Comparison of ENCODE assay signal across 8 cellular contexts in the genomic region with DNA sequence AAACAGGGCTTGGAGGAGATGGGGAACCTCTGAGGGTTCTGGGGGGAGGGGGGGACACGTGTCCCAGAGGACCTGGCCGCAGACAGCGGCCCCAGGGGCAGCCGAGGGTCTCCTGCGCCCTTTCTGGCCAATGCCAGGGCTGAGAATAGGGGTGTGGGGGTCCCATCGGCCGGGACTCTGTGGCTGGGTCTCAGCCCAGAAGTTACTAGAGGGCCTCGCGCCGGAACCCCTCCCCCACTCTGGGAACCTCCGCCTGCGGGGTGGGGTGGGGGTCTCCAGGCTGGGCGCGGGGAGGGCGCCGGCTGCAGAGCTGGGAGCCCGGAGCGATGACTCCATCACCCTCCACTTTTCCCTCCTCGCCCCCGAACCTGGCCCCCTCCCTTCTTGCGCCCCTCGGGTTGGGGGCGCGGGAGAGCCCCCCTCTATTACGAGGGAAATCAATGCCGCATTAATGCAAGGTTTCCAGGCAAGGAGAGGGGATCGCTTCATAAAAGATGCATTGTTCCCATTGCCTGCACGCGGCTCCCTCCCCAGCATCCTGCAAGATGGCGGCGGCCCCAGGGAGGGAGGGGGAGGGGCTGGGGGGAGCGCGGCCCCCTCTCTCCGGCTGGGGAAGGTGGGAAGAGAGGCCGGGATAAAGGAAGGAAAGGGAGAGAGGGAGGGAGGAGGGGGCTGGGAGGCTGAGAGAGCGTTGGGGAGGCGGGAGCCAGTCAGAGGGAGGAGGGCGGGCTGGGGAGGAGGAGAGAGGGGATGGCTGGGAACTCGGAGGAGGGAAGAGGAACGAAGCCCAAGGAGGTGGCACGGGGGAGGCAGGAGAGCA.
DNase-seq lines count a peak whose midpoint lies in the region; ATAC-seq and TF ChIP-seq lines count a peak whose summit lies in the region.
"Not testable (repeated sequence)": the region's sequence is repeated elsewhere in the genome, so short reads cannot be mapped to it uniquely, and the experiment has no call there.

No MANE protein-coding gene starts in this region.

- DNase-seq in Caki2 (ENCODE audit: low read depth) (peak; percentile 63), M059J (ENCODE audit: low read depth) (peak; percentile 79), PC-3 (peak; percentile 45), endodermal cell (peak; percentile 96), nucleus accumbens (lab: John Stamatoyannopoulos, UW) (peak in 46 of 56 donors; percentile 5 to 85 (median 47))
- DNase-seq in activated naive CD4-positive, alpha-beta T cell treated with anti-CD3 and anti-CD28 coated beads, Interleukin-2, amount 10 ng/mL, durations not matched to agents 7 days and 5 days; thoracic aorta (ENCODE audit: low spot score): not testable (repeated sequence)

- POLR2A ChIA-PET in PC-3 (lab: Charles Lee; ENCODE audit: unreplicated experiment) = not testable (repeated sequence)

- peak overlapping the region; percentile 31 for H3K4me3 Mint-ChIP-seq in activated naive CD4-positive, alpha-beta T cell treated with anti-CD3 and anti-CD28 coated beads, Interleukin-2, amount 10 ng/mL, durations not matched to agents 7 days and 5 days
- H3K4me3 Mint-ChIP-seq in endodermal cell = peak overlapping the region; percentile 56

- H3K27me3 Mint-ChIP-seq in activated naive CD4-positive, alpha-beta T cell treated with anti-CD3 and anti-CD28 coated beads, Interleukin-2, amount 10 ng/mL, durations not matched to agents 7 days and 5 days; endodermal cell (ENCODE audit: insufficient read depth): not testable (repeated sequence)

- ATAC-seq in PC-3 (peak; percentile 91), thoracic aorta (ENCODE audit: insufficient number of reproducible peaks, low FRiP score, low read depth) (peak; percentile 46)

- WGBS in endodermal cell (ENCODE audit: insufficient coverage in 1 of 2, insufficient read length in 1 of 2), 2 experiments = 0 to 1% methylated on average over 2 to 15 of the region's 41 CpGs

- H3K27ac Mint-ChIP-seq in activated naive CD4-positive, alpha-beta T cell treated with anti-CD3 and anti-CD28 coated beads, Interleukin-2, amount 10 ng/mL, durations not matched to agents 7 days and 5 days = not testable (repeated sequence)
- peak overlapping the region; percentile 52 for H3K27ac Mint-ChIP-seq in endodermal cell

- H3K4me1 Mint-ChIP-seq in activated naive CD4-positive, alpha-beta T cell treated with anti-CD3 and anti-CD28 coated beads, Interleukin-2, amount 10 ng/mL, durations not matched to agents 7 days and 5 days; endodermal cell: not testable (repeated sequence)

- H3F3A ChIP-seq in PC-3 (ENCODE audit: low read length, unreplicated experiment) = not testable (repeated sequence)

- H3K27me3 ChIP-seq in PC-3 (ENCODE audit: low read length); endodermal cell (ENCODE audit: control insufficient read depth, insufficient read depth, low read length, poor library complexity, severe bottlenecking); iPS-20b (ENCODE audit: insufficient read depth, low read length); thoracic aorta (replicated peaks; ENCODE audit: insufficient read depth): not testable (repeated sequence)

- H3K4me3 ChIP-seq in PC-3 (ENCODE audit: low read length) (peak overlapping the region; percentile 43; the same call in 1 of the 2 replicates), endodermal cell (ENCODE audit: low read length) (peak overlapping the region; percentile 62), iPS-20b (ENCODE audit: low read length) (peak overlapping the region; percentile 65; the same call in 1 of the 2 replicates), thoracic aorta (peak overlapping the region; percentile 78)

- H3K79me2 ChIP-seq in PC-3 (ENCODE audit: low read length) = not testable (repeated sequence)

- peak overlapping the region; percentile 61; the same call in 1 of the 2 replicates for H2AFZ ChIP-seq in PC-3 (ENCODE audit: low read length)

- CTCF ChIA-PET in PC-3 (lab: Charles Lee); activated naive CD4-positive, alpha-beta T cell treated with anti-CD3 and anti-CD28 coated beads, Interleukin-2, amount 10 ng/mL, durations not matched to agents 7 days and 5 days (lab: Charles Lee): not testable (repeated sequence)

- in situ Hi-C loops in Caki2 (cut with HindIII; ENCODE audit: low pct_unique_long_range_greater_than_20kb, low sequenced_read_pairs) = not testable (repeated sequence)

- not testable (repeated sequence) for H3K9me2 ChIP-seq in PC-3 (replicated peaks; ENCODE audit: low read length)

- H3K4me1 ChIP-seq in PC-3 (ENCODE audit: insufficient read depth, low read length); endodermal cell (ENCODE audit: control insufficient read depth, insufficient read depth, low read length); iPS-20b (ENCODE audit: insufficient read depth, low read length); thoracic aorta (ENCODE audit: control insufficient read depth in 1 of 2, low read depth in 2 of 2): not testable (repeated sequence)

- not testable (repeated sequence) for H4K20me1 ChIP-seq in PC-3 (ENCODE audit: low read length)

- intact Hi-C loops in PC-3 (cut with micrococcal nuclease) = not testable (repeated sequence)

- TF ChIP-seq CTCF in PC-3 (conservative IDR thresholded peaks at IDR 0.05; ENCODE audit: low read depth, low read length); endodermal cell (conservative IDR thresholded peaks at IDR 0.05); thoracic aorta (IDR thresholded peaks at IDR 0.05): not testable (repeated sequence)

- H3K36me3 ChIP-seq in PC-3 (ENCODE audit: low read depth, low read length); endodermal cell (ENCODE audit: control insufficient read depth, insufficient read depth, low read length); iPS-20b (ENCODE audit: insufficient read depth, low read depth, low read length); thoracic aorta: not testable (repeated sequence)

- H3K27ac ChIP-seq in PC-3 (ENCODE audit: low read length); thoracic aorta: not testable (repeated sequence)
- H3K27ac ChIP-seq in endodermal cell (ENCODE audit: low read depth, low read length) = peak overlapping the region; percentile 85
- peak overlapping the region; percentile 54 for H3K27ac ChIP-seq in iPS-20b (ENCODE audit: low read length)

- H3K9ac ChIP-seq in PC-3 (ENCODE audit: low read length) (peak overlapping the region; percentile 35), iPS-20b (ENCODE audit: low read depth, low read length) (peak overlapping the region; percentile 75; the same call in 1 of the 2 replicates)
- not testable (repeated sequence) for H3K9ac ChIP-seq in endodermal cell (ENCODE audit: extremely low read depth, low read length, poor library complexity, severe bottlenecking)

- TSS peak; percentile 69 for BruUV-seq in PC-3 (replicated peaks; lab: Mats Ljungman, UMichigan)

- H3K4me2 ChIP-seq in PC-3 (ENCODE audit: low read length) = peak overlapping the region; percentile 67

- H3K9me3 ChIP-seq in PC-3 (ENCODE audit: low read length); endodermal cell (ENCODE audit: control insufficient read depth, low read length); iPS-20b (ENCODE audit: insufficient read depth, low read depth, low read length); thoracic aorta: not testable (repeated sequence)

- not testable (repeated sequence) for H3K36me3 Mint-ChIP-seq in activated naive CD4-positive, alpha-beta T cell treated with anti-CD3 and anti-CD28 coated beads, Interleukin-2, amount 10 ng/mL, durations not matched to agents 7 days and 5 days; endodermal cell (ENCODE audit: low read depth)

- H3K9me3 Mint-ChIP-seq in activated naive CD4-positive, alpha-beta T cell treated with anti-CD3 and anti-CD28 coated beads, Interleukin-2, amount 10 ng/mL, durations not matched to agents 7 days and 5 days; endodermal cell: not testable (repeated sequence)
